In the genomic region with DNA sequence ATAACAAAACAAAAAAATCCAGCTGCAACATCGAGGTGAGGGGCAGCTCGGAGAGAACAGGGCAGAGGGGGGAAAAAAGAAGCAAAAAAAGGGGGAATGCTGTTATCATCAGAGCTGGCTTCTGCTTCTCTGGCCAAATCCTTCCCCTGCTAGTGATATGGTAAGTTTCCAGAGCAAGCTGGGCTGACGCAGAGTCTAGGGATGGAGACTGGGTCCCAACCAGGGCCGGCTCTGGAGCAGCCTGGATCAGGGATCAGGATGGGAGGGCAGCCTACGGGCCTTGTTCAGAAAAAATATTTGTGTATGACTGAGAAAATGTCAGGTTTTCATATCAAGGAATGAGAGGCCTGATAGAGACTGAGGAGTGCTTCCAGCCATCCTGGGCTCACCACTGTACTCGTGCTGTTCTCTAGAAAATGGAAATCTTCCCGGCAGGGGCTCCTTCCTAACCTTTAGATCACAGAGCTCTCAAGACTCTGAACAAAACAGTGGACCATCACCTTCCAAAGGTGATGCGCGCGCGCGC, we compare ENCODE assay signal across 6 cellular contexts. TPM values are rescaled to one million over a fixed set of nuclear protein-coding genes. Genes with fewer than 3 reads are reported as not detected.
DNase-seq lines count a peak whose midpoint lies in the region; ATAC-seq, FAIRE-seq and TF ChIP-seq lines count a peak whose summit lies in the region.

No MANE protein-coding gene starts in this region.

- H3K36me3 Mint-ChIP-seq in HFFc6 (ENCODE audit: low read depth) (peaks cover 4% of the 10 kb centered on the region; the same call in 1 of the 2 replicates), chondrocyte (ENCODE audit: low read depth) (peaks cover 1% of the 10 kb centered on the region)

- H3K9me3 ChIP-seq in osteoblast (ENCODE audit: low read depth, low read length): no peaks in the 10 kb centered on the region

- H3K27ac Mint-ChIP-seq in HFFc6 (no peak overlapping the region), chondrocyte (ENCODE audit: unreplicated experiment) (no peak overlapping the region)

- peak overlapping the region; percentile 94 for H3K4me3 Mint-ChIP-seq in HFFc6
- peak overlapping the region; percentile 93 for H3K4me3 Mint-ChIP-seq in chondrocyte (ENCODE audit: unreplicated experiment)

- no peak overlapping the region for H3K4me2 ChIP-seq in osteoblast (ENCODE audit: insufficient read depth, low read length)

- no peak overlapping the region for H3K4me3 ChIP-seq in osteoblast (ENCODE audit: insufficient read depth, low read length)

- peaks cover 49% of the 10 kb centered on the region for H3K4me1 ChIP-seq in osteoblast (ENCODE audit: insufficient read depth, low read length)

- no peak for ATAC-seq in GM21786 (IDR thresholded peaks at IDR 0.05; ENCODE audit: unreplicated experiment)

- no peak overlapping the region for H2AFZ ChIP-seq in osteoblast (ENCODE audit: low read length)

- H4K20me1 ChIP-seq in osteoblast (ENCODE audit: insufficient read depth, low read length): no peaks in the 10 kb centered on the region

- H3K27me3 Mint-ChIP-seq in HFFc6 (ENCODE audit: insufficient read depth) (peaks cover 4% of the 10 kb centered on the region; the same call in 1 of the 2 replicates), chondrocyte (ENCODE audit: low read depth) (peaks cover 4% of the 10 kb centered on the region)

- TF ChIP-seq CTCF in HFFc6 (IDR thresholded peaks at IDR 0.05): no peak
- TF ChIP-seq CTCF in chondrocyte (IDR thresholded peaks at IDR 0.05): no peak
- no peak for TF ChIP-seq CTCF in osteoblast (IDR thresholded peaks at IDR 0.05; ENCODE audit: extremely low read depth, low read depth, low read length)

- peaks cover 23% of the 10 kb centered on the region for H3K27me3 ChIP-seq in osteoblast (ENCODE audit: insufficient read depth, low read length)

- TF ChIP-seq POLR2A in H54 (IDR thresholded peaks at IDR 0.05; ENCODE audit: low read depth, low read length): no peak

- FAIRE-seq in H54 (lab: Jason Lieb, UNC): no peak

- no peak overlapping the region for H3K27ac ChIP-seq in osteoblast (ENCODE audit: low read depth, low read length)

- no peaks in the 10 kb centered on the region for H3K36me3 ChIP-seq in osteoblast (ENCODE audit: insufficient read depth, low read length)

- peaks cover 54% of the 10 kb centered on the region for H3K4me1 Mint-ChIP-seq in HFFc6 (ENCODE audit: low read depth)
- peaks cover 67% of the 10 kb centered on the region for H3K4me1 Mint-ChIP-seq in chondrocyte (ENCODE audit: low read depth)

- DNase-seq in HFFc6 (no peak), chondrocyte (ENCODE audit: low spot score) (no peak), osteoblast (ENCODE audit: insufficient read length, low spot score, missing footprints) (peak; percentile 35), NCI-H1436 (lab: John Stamatoyannopoulos, UW) (no peak), H54 (ENCODE audit: insufficient read length, low spot score) (no peak)

- no peaks in the 10 kb centered on the region for H3K9me3 Mint-ChIP-seq in HFFc6
- no peaks in the 10 kb centered on the region for H3K9me3 Mint-ChIP-seq in chondrocyte (ENCODE audit: low read depth)

- no peaks in the 10 kb centered on the region for H3K79me2 ChIP-seq in osteoblast (ENCODE audit: insufficient read depth, low read length)

RNA-seq across cellular contexts. Expression of gene C1QTNF1, which starts 0.7 kb away (rescaled TPM):
- 10 to 100 TPM in 2 of 6 experiments, 1 to 10 TPM in 4; 8.0 to 15.0 (median 8.6) TPM for total RNA-seq in HFFc6 (2021; fragmentation: NEBNext Ultra II Directional; extraction: Animal tissue kit (Norgen Biotek cat#: 25700))
- 74.7 to 96.2 TPM (median 74.9 TPM) in 3 replicates for total RNA-seq in chondrocyte
- 13.8 and 14.4 TPM in 2 replicates for total RNA-seq in osteoblast

RNA-seq across cellular contexts. Expression of gene CANT1, which starts 13.7 kb away (rescaled TPM):
- total RNA-seq in HFFc6 (2021; fragmentation: NEBNext Ultra II Directional; extraction: Animal tissue kit (Norgen Biotek cat#: 25700)): 100 to 1,000 TPM in 2 of 6 experiments, 10 to 100 TPM in 4; 84.2 to 103 (median 92.4) TPM
- 37.3 to 50.5 TPM (median 47.9 TPM) in 3 replicates for total RNA-seq in chondrocyte
- 49.2 and 51.3 TPM in 2 replicates for total RNA-seq in osteoblast

RNA-seq across cellular contexts. Expression of gene LGALS3BP, which starts 43.5 kb away (rescaled TPM):
- 10 to 100 TPM; 31.1 to 46.4 (median 43.4) TPM for total RNA-seq in HFFc6 (2021; fragmentation: NEBNext Ultra II Directional; extraction: Animal tissue kit (Norgen Biotek cat#: 25700))
- total RNA-seq in chondrocyte (120 to 177 TPM (median 127 TPM) in 3 replicates), osteoblast (388 and 457 TPM in 2 replicates)

RNA-seq across cellular contexts. Expression of gene ENGASE, which starts 51.4 kb away (rescaled TPM):
- total RNA-seq in HFFc6 (2021; fragmentation: NEBNext Ultra II Directional; extraction: Animal tissue kit (Norgen Biotek cat#: 25700)): 10 to 100 TPM; 11.1 to 13.8 (median 11.8) TPM
- 16.8 to 30.7 TPM (median 19.7 TPM) in 3 replicates for total RNA-seq in chondrocyte
- 11.8 and 14.5 TPM in 2 replicates for total RNA-seq in osteoblast
